Comparison of ENCODE assay signal across 9 cellular contexts in genomic region chr15:72319360-72319984, GRCh38. TPM values are rescaled to one million over a fixed set of nuclear protein-coding genes. Genes with fewer than 3 reads are reported as not detected.
DNase-seq lines count a peak whose midpoint lies in the region; ATAC-seq and TF ChIP-seq lines count a peak whose summit lies in the region.
"Had no signal": no experiment of that assay in that cellular context is flagged by ENCODE, and none has a peak within 500 bp of the region (broad histone marks: within the 10 kb centered on the region; RNA-seq: fewer than 3 reads in every experiment).

No MANE protein-coding gene starts in this region.

- H3K36me3 Mint-ChIP-seq in WTC11 (peaks cover 7% of the 10 kb centered on the region; the same call in 1 of the 2 replicates), chondrocyte (ENCODE audit: low read depth) (peaks cover 6% of the 10 kb centered on the region)

- peak overlapping the region; percentile 43 for H3K4me3 Mint-ChIP-seq in WTC11
- H3K4me3 Mint-ChIP-seq in chondrocyte (ENCODE audit: unreplicated experiment), result peak overlapping the region; percentile 55

- no peak for TF ChIP-seq CTCF in WTC11 (IDR thresholded peaks at IDR 0.05)
- no peak for TF ChIP-seq CTCF in chondrocyte (IDR thresholded peaks at IDR 0.05)
- no peak for TF ChIP-seq CTCF in left lung (IDR thresholded peaks at IDR 0.05)

- H3K27ac Mint-ChIP-seq in WTC11 (no peak overlapping the region), chondrocyte (ENCODE audit: unreplicated experiment) (no peak overlapping the region)

- POLR2A ChIA-PET in WTC11 (lab: Charles Lee), result interaction anchor here (0.6 kb wide), 1 partner anchor 94 kb away, joined by 11 read pairs; no protein-coding TSS in a partner anchor

- no peak overlapping the region for H3K27ac ChIP-seq in left lung
- H3K27ac ChIP-seq: PC-9 had no signal

- H3K9me3 ChIP-seq in left lung, result peaks cover 0 to 7% of the 10 kb centered on the region in 2 donors

- CTCF ChIA-PET in WTC11 (lab: Charles Lee), result no interaction called here

- no peaks in the 10 kb centered on the region for H3K27me3 ChIP-seq in left lung

- H3K4me3 ChIP-seq in left lung, result peak overlapping the region; percentile 35 to 71

- peaks cover 70% of the 10 kb centered on the region for H3K27me3 Mint-ChIP-seq in WTC11 (ENCODE audit: low read depth)
- H3K27me3 Mint-ChIP-seq in chondrocyte (ENCODE audit: low read depth), result peaks cover 10% of the 10 kb centered on the region

- no peaks in the 10 kb centered on the region for H3K36me3 ChIP-seq in left lung

- peak; percentile 31 for ATAC-seq in GM18498 (IDR thresholded peaks at IDR 0.05; ENCODE audit: unreplicated experiment)
- peak; percentile 50 for ATAC-seq in HG03354 (IDR thresholded peaks at IDR 0.05; ENCODE audit: poor library complexity, severe bottlenecking, unreplicated experiment)
- ATAC-seq in WTC11, result peak; percentile 88
- peak; percentile 96 for ATAC-seq in left lung
- no peak for ATAC-seq in GM18868 (IDR thresholded peaks at IDR 0.05; ENCODE audit: unreplicated experiment)

- H3K9me3 Mint-ChIP-seq in WTC11 (peaks cover 13% of the 10 kb centered on the region), chondrocyte (ENCODE audit: low read depth) (peaks cover 13% of the 10 kb centered on the region)

- intact Hi-C loops in left lung (cut with DNase I), result no loop called here

- H3K4me1 Mint-ChIP-seq in WTC11, result peaks cover 12% of the 10 kb centered on the region
- H3K4me1 Mint-ChIP-seq in chondrocyte (ENCODE audit: low read depth), result peaks cover 20% of the 10 kb centered on the region

- peak; percentile 90 for DNase-seq in WTC11 (ENCODE audit: low spot score)
- no peak for DNase-seq in chondrocyte (ENCODE audit: low spot score)
- DNase-seq in left lung, result peak; percentile 68 to 95
- peak; percentile 16 for DNase-seq in stimulated activated CD8-positive, alpha-beta memory T cell treated with anti-CD3 and anti-CD28 coated beads, Interleukin-15, amount 100 ng/mL, for 24 hours (ENCODE audit: low read depth)
- no peak for DNase-seq in DMS114 treated with DMSO at 0.1 percent for 48 hours (lab: John Stamatoyannopoulos, UW; ENCODE audit: unreplicated experiment)

- peaks cover 0 to 12% of the 10 kb centered on the region in 2 donors for H3K4me1 ChIP-seq in left lung

TF ChIP-seq in WTC11, 78 proteins besides CTCF, POLR2A, EP300 and RAD21 (continues in another document):
- TF ChIP-seq AR (CRISPR knock-in tag; IDR thresholded peaks at IDR 0.05), result no peak
- peak; percentile 72 for TF ChIP-seq NR1H2 (CRISPR knock-in tag; IDR thresholded peaks at IDR 0.05)
- peak; percentile 99 for TF ChIP-seq JUN (CRISPR knock-in tag; IDR thresholded peaks at IDR 0.05)
- TF ChIP-seq ZSCAN18 (CRISPR knock-in tag; IDR thresholded peaks at IDR 0.05), result no peak
- no peak for TF ChIP-seq NFATC4 (CRISPR knock-in tag; IDR thresholded peaks at IDR 0.05)
- peak; percentile 99 for TF ChIP-seq FOXP4 (CRISPR knock-in tag; IDR thresholded peaks at IDR 0.05)
- no peak for TF ChIP-seq HMGA2 (CRISPR knock-in tag; IDR thresholded peaks at IDR 0.05)
- TF ChIP-seq ZBTB21 (CRISPR knock-in tag; IDR thresholded peaks at IDR 0.05; ENCODE audit: borderline replicate concordance), result peak; percentile 93
- TF ChIP-seq ERG (CRISPR knock-in tag; IDR thresholded peaks at IDR 0.05), result no peak
- TF ChIP-seq IRF2 (CRISPR knock-in tag; IDR thresholded peaks at IDR 0.05; ENCODE audit: borderline replicate concordance, low read depth), result peak; percentile 92; the same call in 1 of the 2 replicates
- no peak for TF ChIP-seq CDX4 (CRISPR knock-in tag; IDR thresholded peaks at IDR 0.05; ENCODE audit: borderline replicate concordance)
- no peak for TF ChIP-seq ZMAT4 (CRISPR knock-in tag; IDR thresholded peaks at IDR 0.05)
- TF ChIP-seq NR3C1 (CRISPR knock-in tag; conservative IDR thresholded peaks at IDR 0.05; ENCODE audit: low read depth), result 0 out of 2 replicates have a peak, but pooled peaks have one; percentile 79
- TF ChIP-seq ELF4 (CRISPR knock-in tag; IDR thresholded peaks at IDR 0.05; ENCODE audit: low read depth), result peak; percentile 97
- peak; percentile 98 for TF ChIP-seq ATF1 (CRISPR knock-in tag; IDR thresholded peaks at IDR 0.05)
- TF ChIP-seq E2F5 (CRISPR knock-in tag; IDR thresholded peaks at IDR 0.05), result peak; percentile 96

RNA-seq across cellular contexts. Expression of gene CELF6, which starts 0.5 kb away (rescaled TPM):
- total RNA-seq in WTC11 (2021) (not detected in 3 replicates), chondrocyte (0.42 to 1.3 TPM in 2 of 3 replicates, not detected in the other), left lung (1 to 10 TPM; 1.3 to 2.2 TPM)
- total RNA-seq: PC-9 had no signal

RNA-seq across cellular contexts. Expression of gene PARP6, which starts 47.1 kb away (rescaled TPM):
- total RNA-seq in WTC11 (2021) (40.8 to 42.1 TPM (median 41.9 TPM) in 3 replicates), chondrocyte (72.4 to 73.1 TPM (median 72.5 TPM) in 3 replicates), left lung (10 to 100 TPM; 60.5 to 64.5 TPM)

RNA-seq across cellular contexts. Expression of gene HEXA, which starts 56.3 kb away (rescaled TPM):
- total RNA-seq in WTC11 (2021), result 48.1 to 50.2 TPM (median 49.7 TPM) in 3 replicates
- 194 to 221 TPM (median 199 TPM) in 3 replicates for total RNA-seq in chondrocyte
- 100 to 1,000 TPM; 184 to 193 TPM for total RNA-seq in left lung

Comparison
In these comparisons a context has a peak if more than half of its experiments do, and no peak if none do; other contexts are left out.
1. DNase-seq: peak in WTC11 (single experiment), left lung (2 of 2) and stimulated activated CD8-positive, alpha-beta memory T cell treated with anti-CD3 and anti-CD28 coated beads, Interleukin-15, amount 100 ng/mL, for 24 hours (single experiment); none in chondrocyte (single experiment) and DMS114 treated with DMSO at 0.1 percent for 48 hours (single experiment).